In the genomic region with DNA sequence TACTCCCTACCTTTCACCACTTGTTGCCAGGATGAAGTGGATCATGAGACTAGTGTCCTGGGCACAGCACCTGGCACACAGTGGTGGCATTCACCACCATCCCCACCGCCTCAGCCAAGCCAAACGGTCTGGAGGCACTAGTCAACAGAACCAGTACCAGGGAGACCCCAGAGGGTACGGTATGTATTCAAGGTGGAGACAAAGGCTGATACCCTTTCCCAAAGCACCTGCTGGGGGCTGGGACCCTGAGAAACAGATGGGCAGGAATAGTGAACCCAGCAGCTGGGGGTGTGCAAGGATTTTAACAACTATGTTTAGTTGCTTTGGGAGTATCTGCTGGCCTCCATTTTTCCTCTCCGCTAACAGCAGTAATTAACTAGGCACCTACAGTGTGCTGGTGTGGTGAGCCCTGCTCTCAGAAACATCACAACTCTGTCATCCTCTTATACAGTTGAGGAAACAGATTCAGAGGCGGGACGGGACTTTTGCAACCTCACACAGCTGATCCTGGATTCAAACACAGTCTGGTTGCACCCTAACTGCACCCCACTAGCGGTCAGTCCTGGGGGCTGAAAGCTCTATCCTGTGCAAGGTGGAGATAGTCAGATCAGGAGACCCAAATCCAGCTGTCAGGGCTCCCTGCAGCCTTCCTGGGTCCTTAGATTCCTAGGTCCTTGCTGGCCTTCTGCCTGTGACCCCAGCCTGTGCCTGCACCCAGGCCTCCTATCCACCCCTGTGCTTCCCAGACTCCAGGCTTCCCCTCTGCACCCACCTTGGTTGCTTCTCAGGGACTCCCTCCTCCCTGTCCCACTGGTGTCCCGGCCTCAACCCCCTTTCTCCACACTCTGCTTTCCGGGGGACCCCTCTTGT, we compare ENCODE assay signal across 8 cellular contexts. TPM values are rescaled to one million over a fixed set of nuclear protein-coding genes. Genes with fewer than 3 reads are reported as not detected.
A peak's percentile ranks its signal among the peaks of the same experiment; 100 is the strongest.
DNase-seq lines count a peak whose midpoint lies in the region; ATAC-seq and TF ChIP-seq lines count a peak whose summit lies in the region.

No MANE protein-coding gene starts in this region.

- H3K9me3 ChIP-seq in skeletal muscle satellite cell (replicated peaks; ENCODE audit: low read length) = no peaks in the 10 kb centered on the region

- peak overlapping the region; percentile 100 for H3K4me2 ChIP-seq in skeletal muscle satellite cell (ENCODE audit: low read length)

- H3K36me3 ChIP-seq in H7 (replicated peaks; ENCODE audit: control insufficient read depth, insufficient read depth, low read length) (no peaks in the 10 kb centered on the region), skeletal muscle satellite cell (ENCODE audit: insufficient read depth, low read length) (no peaks in the 10 kb centered on the region)

- TF ChIP-seq CTCF in VCaP (conservative IDR thresholded peaks at IDR 0.05) (no peak), foreskin fibroblast (IDR thresholded peaks at IDR 0.05; ENCODE audit: low read depth, low read length) (no peak)

- H3K27me3 ChIP-seq in H7 (ENCODE audit: control insufficient read depth, insufficient read depth, low read length) (peaks cover 17% of the 10 kb centered on the region), skeletal muscle satellite cell (ENCODE audit: control insufficient read depth, insufficient read depth, low read length) (peaks cover 6% of the 10 kb centered on the region)

- peak overlapping the region; percentile 74; the same call in 1 of the 2 replicates for H3K27ac ChIP-seq in VCaP

- no peak for ATAC-seq in GM21576 (IDR thresholded peaks at IDR 0.05; ENCODE audit: unreplicated experiment)

- DNase-seq in H7 (peak; percentile 31), foreskin fibroblast (peak in 1 of 2 donors; percentile 21), DMS79 (lab: John Stamatoyannopoulos, UW) (no peak), DMS153 treated with DMSO at 0.1 percent for 48 hours (lab: John Stamatoyannopoulos, UW; ENCODE audit: unreplicated experiment) (no peak), T1000 (lab: John Stamatoyannopoulos, UW) (no peak)

- H3K9ac ChIP-seq in skeletal muscle satellite cell (ENCODE audit: low read depth, low read length) = peak overlapping the region; percentile 78

- H3K4me3 ChIP-seq in H7 (ENCODE audit: insufficient read depth, low read depth, low read length) (peak overlapping the region; percentile 44; the same call in 1 of the 2 replicates), foreskin fibroblast (ENCODE audit: low read depth in 1 of 2, low read length in 2 of 2) (peak overlapping the region; percentile 71 to 87), skeletal muscle satellite cell (ENCODE audit: low read length) (peak overlapping the region; percentile 93)

- H3K4me1 ChIP-seq in skeletal muscle satellite cell (ENCODE audit: control insufficient read depth, insufficient read depth, low read length) = peaks cover 14% of the 10 kb centered on the region

RNA-seq across cellular contexts. Expression of gene SNTA1, which starts 1.2 kb away (rescaled TPM):
- total RNA-seq in H7 (2014; rRNA removed; shearing (Covaris generic)) = 3.8 and 6.0 TPM in 2 replicates
- total RNA-seq in skeletal muscle satellite cell (2012; rRNA removed) = 8.1 and 13.1 TPM in 2 replicates

RNA-seq across cellular contexts. Expression of gene CDK5RAP1, which starts 41.1 kb away (rescaled TPM):
- total RNA-seq in H7 (2014; rRNA removed; shearing (Covaris generic)) = 49.9 and 57.2 TPM in 2 replicates
- 16.2 and 18.6 TPM in 2 replicates for total RNA-seq in skeletal muscle satellite cell (2012; rRNA removed)

RNA-seq across cellular contexts. Expression of gene CBFA2T2, which starts 47.5 kb away (rescaled TPM):
- 7.5 and 17.4 TPM in 2 replicates for total RNA-seq in H7 (2014; rRNA removed; shearing (Covaris generic))
- 3.0 and 4.8 TPM in 2 replicates for total RNA-seq in skeletal muscle satellite cell (2012; rRNA removed)
